ENCODE assay signal across 8 cellular contexts in genomic region chr12:6404390-6404789, GRCh38. TPM values are rescaled to one million over a fixed set of nuclear protein-coding genes. Genes with fewer than 3 reads are reported as not detected.
"Had no signal": no experiment of that assay in that cellular context is flagged by ENCODE, and none has a peak within 500 bp of the region (broad histone marks: within the 10 kb centered on the region; RNA-seq: fewer than 3 reads in every experiment).

No MANE protein-coding gene starts in this region.

- H3K4me3 ChIP-seq: GM12878 had no signal

- ATAC-seq: GM12878 had no signal

- FAIRE-seq: G401.6, GM12878, GM12891, GM12892, GM19239 had no signal

- DNase-seq: GDM1, GF-D8 had no signal

RNA-seq across cellular contexts. Expression of gene CD27, which starts 40.4 kb away (rescaled TPM):
- total RNA-seq: G401 had no signal

RNA-seq across cellular contexts. Expression of gene TAPBPL, which starts 47.5 kb away (rescaled TPM):
- total RNA-seq: G401 had no signal
